Comparison of ENCODE assay signal across 29 cellular contexts in the genomic region with DNA sequence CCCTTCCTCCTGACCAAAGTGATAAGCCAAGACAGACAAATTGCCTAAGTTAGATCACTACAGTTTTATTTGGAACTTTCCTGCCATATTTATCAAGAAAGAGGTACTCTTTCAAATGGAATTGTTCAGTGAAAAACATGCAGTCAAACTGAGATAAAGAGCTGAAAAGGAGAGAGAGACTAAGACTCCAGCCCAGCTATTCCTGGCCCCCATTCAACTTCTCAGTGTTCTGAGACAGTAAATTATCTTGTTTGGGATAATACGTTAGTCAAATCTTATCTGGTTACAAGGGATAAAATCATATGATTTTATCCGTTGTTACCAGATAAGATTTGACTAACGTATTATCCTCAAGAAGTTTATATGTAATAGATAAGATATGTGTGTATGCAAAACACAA.
"Had no signal": no experiment of that assay in that cellular context is flagged by ENCODE, and none has a peak within 500 bp of the region (broad histone marks: within the 10 kb centered on the region; RNA-seq: fewer than 3 reads in every experiment).

No MANE protein-coding gene starts in this region.

- H3K4me3 ChIP-seq: ascending aorta, esophagus muscularis mucosa had no signal

- H3K9me3 ChIP-seq: ascending aorta, esophagus muscularis mucosa had no signal

- H3K27ac Mint-ChIP-seq: activated CD4-positive, alpha-beta memory T cell treated with anti-CD3 and anti-CD28 coated beads for 36 hours; activated CD4-positive, alpha-beta T cell treated with anti-CD3 and anti-CD28 coated beads for 36 hours; activated CD4-positive, alpha-beta T cell treated with anti-CD3 and anti-CD28 coated beads, Interleukin-2, amount 10 ng/mL, durations not matched to agents 24 days and 14 days; activated CD8-positive, alpha-beta memory T cell treated with anti-CD3 and anti-CD28 coated beads, Interleukin-2, amount 10 ng/mL, durations not matched to agents 7 days and 5 days; activated CD8-positive, alpha-beta T cell treated with anti-CD3 and anti-CD28 coated beads, Interleukin-2, amount 10 ng/mL, durations not matched to agents 7 days and 5 days; activated naive CD8-positive, alpha-beta T cell treated with anti-CD3 and anti-CD28 coated beads for 36 hours; activated naive CD8-positive, alpha-beta T cell treated with anti-CD3 and anti-CD28 coated beads, Interleukin-2, amount 50 U/mL, for 24 hours; activated T-helper 1 cell treated with anti-CD3 and anti-CD28 coated beads, Interleukin-12 subunit alpha, Interleukin-12 subunit beta, Interleukin-2, Interleukin-4 antibody, amounts not matched to agents 30 ng/mL and 10 ng/mL and 1 ng/mL, durations not matched to agents 14 hours and 24 hours and 36 hours; activated T-helper 2 cell treated with anti-CD3 and anti-CD28 coated beads, Interferon-gamma antibody, Interleukin-2, Interleukin-4, amounts not matched to agents 10 μg/mL and 5 μg/mL and 100 μg/mL, durations not matched to agents 14 hours and 24 hours and 36 hours; effector memory CD8-positive, alpha-beta T cell had no signal

- H3K4me1 ChIP-seq: ascending aorta, esophagus muscularis mucosa had no signal

- ATAC-seq: activated CD4-positive, alpha-beta T cell treated with anti-CD3 and anti-CD28 coated beads for 36 hours; activated CD8-positive, alpha-beta memory T cell treated with anti-CD3 and anti-CD28 coated beads, Interleukin-2, amount 10 ng/mL, durations not matched to agents 7 days and 5 days; activated CD8-positive, alpha-beta T cell treated with anti-CD3 and anti-CD28 coated beads, Interleukin-2, amount 10 ng/mL, durations not matched to agents 7 days and 5 days; activated naive CD8-positive, alpha-beta T cell treated with anti-CD3 and anti-CD28 coated beads, Interleukin-2, amount 50 U/mL, for 24 hours; effector memory CD8-positive, alpha-beta T cell had no signal

- H3K27me3 ChIP-seq: ascending aorta, brain microvascular endothelial cell, esophagus muscularis mucosa had no signal

- H3K27me3 Mint-ChIP-seq: activated CD4-positive, alpha-beta T cell treated with anti-CD3 and anti-CD28 coated beads for 36 hours; activated CD8-positive, alpha-beta memory T cell treated with anti-CD3 and anti-CD28 coated beads, Interleukin-2, amount 10 ng/mL, durations not matched to agents 7 days and 5 days; activated naive CD8-positive, alpha-beta T cell treated with anti-CD3 and anti-CD28 coated beads for 36 hours; activated naive CD8-positive, alpha-beta T cell treated with anti-CD3 and anti-CD28 coated beads, Interleukin-2, amount 50 U/mL, for 24 hours; central memory CD8-positive, alpha-beta T cell; effector memory CD8-positive, alpha-beta T cell had no signal

- H3K4me3 Mint-ChIP-seq: activated CD4-positive, alpha-beta memory T cell treated with anti-CD3 and anti-CD28 coated beads for 36 hours; activated CD4-positive, alpha-beta T cell treated with anti-CD3 and anti-CD28 coated beads for 36 hours; activated CD4-positive, alpha-beta T cell treated with anti-CD3 and anti-CD28 coated beads, Interleukin-2, amount 10 ng/mL, durations not matched to agents 24 days and 14 days; activated CD8-positive, alpha-beta memory T cell treated with anti-CD3 and anti-CD28 coated beads, Interleukin-2, amount 10 ng/mL, durations not matched to agents 7 days and 5 days; activated CD8-positive, alpha-beta T cell treated with anti-CD3 and anti-CD28 coated beads, Interleukin-2, amount 10 ng/mL, durations not matched to agents 7 days and 5 days; activated naive CD8-positive, alpha-beta T cell treated with anti-CD3 and anti-CD28 coated beads for 36 hours; activated naive CD8-positive, alpha-beta T cell treated with anti-CD3 and anti-CD28 coated beads, Interleukin-2, amount 50 U/mL, for 24 hours; activated T-helper 1 cell treated with anti-CD3 and anti-CD28 coated beads, Interleukin-12 subunit alpha, Interleukin-12 subunit beta, Interleukin-2, Interleukin-4 antibody, amounts not matched to agents 30 ng/mL and 10 ng/mL and 1 ng/mL, durations not matched to agents 14 hours and 24 hours and 36 hours; central memory CD8-positive, alpha-beta T cell; effector memory CD8-positive, alpha-beta T cell had no signal

- H3K9me3 Mint-ChIP-seq: activated CD4-positive, alpha-beta memory T cell treated with anti-CD3 and anti-CD28 coated beads for 36 hours; activated naive CD8-positive, alpha-beta T cell treated with anti-CD3 and anti-CD28 coated beads, Interleukin-2, amount 50 U/mL, for 24 hours; central memory CD8-positive, alpha-beta T cell; effector memory CD8-positive, alpha-beta T cell had no signal

- DNase-seq: activated CD4-positive, alpha-beta memory T cell treated with anti-CD3 and anti-CD28 coated beads for 36 hours; activated CD4-positive, alpha-beta T cell treated with anti-CD3 and anti-CD28 coated beads for 36 hours; activated CD4-positive, CD25-positive, alpha-beta regulatory T cell; activated CD4-positive, CD25-positive, alpha-beta regulatory T cell treated with anti-CD3 and anti-CD28 coated beads, Interleukin-2, amount 50 U/mL, for 72 hours; activated CD8-positive, alpha-beta memory T cell treated with anti-CD3 and anti-CD28 coated beads, Interleukin-2, amount 10 ng/mL, durations not matched to agents 7 days and 5 days; activated CD8-positive, alpha-beta memory T cell treated with anti-CD3 and anti-CD28 coated beads, Interleukin-2, amount 50 U/mL, for 4 hours; activated CD8-positive, alpha-beta T cell treated with anti-CD3 and anti-CD28 coated beads, Interleukin-2, amount 10 ng/mL, durations not matched to agents 7 days and 5 days; activated effector memory CD4-positive, alpha-beta T cell treated with anti-CD3 and anti-CD28 coated beads, Interleukin-2, amount 50 U/mL, for 16 hours; activated naive CD4-positive, alpha-beta T cell; activated naive CD4-positive, alpha-beta T cell treated with anti-CD3 and anti-CD28 coated beads, Interleukin-2, amount 50 U/mL, for 16 hours; activated naive CD8-positive, alpha-beta T cell treated with anti-CD3 and anti-CD28 coated beads for 36 hours; activated naive CD8-positive, alpha-beta T cell treated with anti-CD3 and anti-CD28 coated beads, Interleukin-2, amount 50 U/mL, for 24 hours; activated T-cell treated with anti-CD3 and anti-CD28 coated beads, Interleukin-2, amount 50 U/mL, for 1 hour; activated T-cell treated with anti-CD3 and anti-CD28 coated beads, Interleukin-2, amount 50 U/mL, for 48 hours; brain microvascular endothelial cell; cortex of kidney; dermis blood vessel endothelial cell; effector CD4-positive, alpha-beta T cell; effector memory CD8-positive, alpha-beta T cell; erythroblast; foreskin fibroblast; head of caudate nucleus; T-helper 2 cell had no signal

- H3K36me3 ChIP-seq: ascending aorta, brain microvascular endothelial cell, esophagus muscularis mucosa had no signal
